1 cellular context compared by ENCODE assay signal in genomic region chr2:117994729-117995128, GRCh38.
TF ChIP-seq lines count a peak whose summit lies in the region.

No MANE protein-coding gene starts in this region.

TF ChIP-seq in HepG2, 621 proteins besides CTCF, POLR2A, EP300 and RAD21 (continued from another document):
- TF ChIP-seq TRAFD1 (CRISPR knock-in tag; IDR thresholded peaks at IDR 0.05; ENCODE audit: borderline replicate concordance) = no peak
